ENCODE assay signal across 21 cellular contexts in the genomic region with DNA sequence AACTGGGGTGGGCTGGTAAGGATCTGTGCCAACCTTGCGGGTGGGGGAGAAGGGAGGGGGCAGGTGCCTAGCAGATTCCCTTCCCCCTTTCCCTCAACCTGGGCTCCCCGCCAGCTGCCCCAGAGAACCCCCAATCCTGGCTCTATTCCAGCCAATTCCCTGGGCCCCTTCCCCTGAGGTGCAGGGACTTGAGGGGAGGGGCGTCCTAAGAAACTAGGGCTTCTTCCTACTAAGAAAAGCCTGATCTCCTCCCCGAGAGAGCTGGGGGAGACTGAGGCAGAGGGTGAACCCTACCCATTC. TPM values are rescaled to one million over a fixed set of nuclear protein-coding genes. Genes with fewer than 3 reads are reported as not detected.
DNase-seq lines count a peak whose midpoint lies in the region; TF ChIP-seq lines count a peak whose summit lies in the region.
"Had no signal": no experiment of that assay in that cellular context is flagged by ENCODE, and none has a peak within 500 bp of the region (broad histone marks: within the 10 kb centered on the region; RNA-seq: fewer than 3 reads in every experiment).

No MANE protein-coding gene starts in this region.

- peak overlapping the region; percentile 87 for H3K4me3 Mint-ChIP-seq in nephron progenitor cell
- H3K4me3 Mint-ChIP-seq in chondrocyte (ENCODE audit: unreplicated experiment) = no peak overlapping the region
- H3K4me3 Mint-ChIP-seq: activated CD8-positive, alpha-beta memory T cell treated with anti-CD3 and anti-CD28 coated beads, Interleukin-2, amount 10 ng/mL, durations not matched to agents 7 days and 5 days had no signal

- peak overlapping the region in 2 of 10 experiments; percentile 85 to 88; a peak in 2 of 20 replicates for H3K4me3 ChIP-seq in BLaER1 treated with 17β-estradiol and CSF1 and Interleukin-3, amounts not matched to agents 10 nM and 100 nM
- no peak overlapping the region for H3K4me3 ChIP-seq in HEK293 (ENCODE audit: low read depth, low read length)
- peak overlapping the region; percentile 7 for H3K4me3 ChIP-seq in astrocyte of the spinal cord (ENCODE audit: low read depth, low read length)
- H3K4me3 ChIP-seq: colonic mucosa, suprapubic skin had no signal

- H3K27ac ChIP-seq in BLaER1 treated with 17β-estradiol and CSF1 and Interleukin-3, amounts not matched to agents 10 nM and 100 nM = no peak overlapping the region
- H3K27ac ChIP-seq in HEK293 (ENCODE audit: extremely low read depth, low read depth, low read length) = no peak overlapping the region
- H3K27ac ChIP-seq: colonic mucosa, skin epidermis, suprapubic skin had no signal

- peak overlapping the region in 3 of 11 experiments; percentile 88 to 90 (median 88); a peak in 2 of 22 replicates for H3K9ac ChIP-seq in BLaER1 treated with 17β-estradiol and CSF1 and Interleukin-3, amounts not matched to agents 10 nM and 100 nM

- POLR2A ChIA-PET in HEK293 (lab: Yijun Ruan, JAX) = interaction anchor here (0.6 to 4.7 kb wide), 2 partner anchors 17 to 239 kb away, joined by 3 to 23 read pairs; a partner anchor contains a TSS

- DNase-seq in astrocyte of the spinal cord (ENCODE audit: low read depth, low spot score) = no peak
- DNase-seq in nephron progenitor cell = no peak
- no peak for DNase-seq in T-helper 1 cell
- no peak for DNase-seq in 8988T
- no peak for DNase-seq in HuH-7 (ENCODE audit: low spot score)
- no peak for DNase-seq in chondrocyte (ENCODE audit: low spot score)
- DNase-seq: activated CD4-positive, alpha-beta T cell treated with anti-CD3 and anti-CD28 coated beads for 1 hour; activated CD8-positive, alpha-beta memory T cell treated with anti-CD3 and anti-CD28 coated beads, Interleukin-2, amount 10 ng/mL, durations not matched to agents 7 days and 5 days; activated gamma-delta T cell treated with Interleukin-2 at 50 U/mL for 16 hours; colonic mucosa; erythroblast; HCEC 1CT; mesendoderm; SIG-M5; stimulated activated CD4-positive, alpha-beta T cell treated with anti-CD3 and anti-CD28 coated beads, Interleukin-4, amount 100 ng/mL, for 4 hours had no signal

- CTCF ChIA-PET in HEK293 (lab: Yijun Ruan, JAX) = interaction anchor here (0.5 to 4.5 kb wide), 8 partner anchors 11 to 162 kb away, joined by 3 to 21 read pairs (median 4); a partner anchor contains a TSS

- H3K4me1 Mint-ChIP-seq in nephron progenitor cell (peaks cover 47% of the 10 kb centered on the region), chondrocyte (ENCODE audit: low read depth) (peaks cover 23% of the 10 kb centered on the region)
- H3K4me1 Mint-ChIP-seq: activated CD8-positive, alpha-beta memory T cell treated with anti-CD3 and anti-CD28 coated beads, Interleukin-2, amount 10 ng/mL, durations not matched to agents 7 days and 5 days had no signal

- TF ChIP-seq CTCF in HEK293 (tag by site-specific recombination; IDR thresholded peaks at IDR 0.05) (no peak), astrocyte of the spinal cord (IDR thresholded peaks at IDR 0.05; ENCODE audit: low read depth, low read length) (no peak), nephron progenitor cell (IDR thresholded peaks at IDR 0.05) (no peak), chondrocyte (IDR thresholded peaks at IDR 0.05) (no peak)

- H3K4me1 ChIP-seq in BLaER1 treated with 17β-estradiol and CSF1 and Interleukin-3, amounts not matched to agents 10 nM and 100 nM = peaks cover 19 to 47% (median 40%) of the 10 kb centered on the region in 10 experiments; a peak in 19 of 20 replicates
- H3K4me1 ChIP-seq in HEK293 (ENCODE audit: control insufficient read depth, insufficient read depth, low read length) = peaks cover 21% of the 10 kb centered on the region
- H3K4me1 ChIP-seq: colonic mucosa had no signal

- no peaks in the 10 kb centered on the region for H3K36me3 ChIP-seq in BLaER1 treated with 17β-estradiol and CSF1 and Interleukin-3, amounts not matched to agents 10 nM and 100 nM
- H3K36me3 ChIP-seq in HEK293 (ENCODE audit: control insufficient read depth in 2 of 2, insufficient read depth in 1 of 2, low read length in 2 of 2) = peaks cover 0 to 14% of the 10 kb centered on the region in 2 experiments; a peak in 2 of 3 replicates
- H3K36me3 ChIP-seq: colonic mucosa, suprapubic skin had no signal

- H4K20me1 ChIP-seq in BLaER1 treated with 17β-estradiol and CSF1 and Interleukin-3, amounts not matched to agents 10 nM and 100 nM = peaks cover 0 to 42% (median 20%) of the 10 kb centered on the region in 11 experiments; a peak in 14 of 22 replicates

- no peak overlapping the region for H3K27ac Mint-ChIP-seq in nephron progenitor cell
- H3K27ac Mint-ChIP-seq in chondrocyte (ENCODE audit: unreplicated experiment) = no peak overlapping the region
- H3K27ac Mint-ChIP-seq: activated CD8-positive, alpha-beta memory T cell treated with anti-CD3 and anti-CD28 coated beads, Interleukin-2, amount 10 ng/mL, durations not matched to agents 7 days and 5 days; B cell had no signal

- in situ Hi-C loops in astrocyte of the spinal cord (cut with HindIII; ENCODE audit: low sequenced_read_pairs) = no loop called here

- H3K9me3 ChIP-seq in BLaER1 treated with 17β-estradiol and CSF1 and Interleukin-3, amounts not matched to agents 10 nM and 100 nM (replicated peaks in 1 of 11) = no peaks in the 10 kb centered on the region
- no peaks in the 10 kb centered on the region for H3K9me3 ChIP-seq in HEK293 (ENCODE audit: control insufficient read depth, insufficient read depth, low read depth, low read length)
- H3K9me3 ChIP-seq: colonic mucosa, suprapubic skin had no signal

- H3K36me3 Mint-ChIP-seq in nephron progenitor cell (ENCODE audit: low read depth) = peaks cover 7% of the 10 kb centered on the region
- H3K36me3 Mint-ChIP-seq in chondrocyte (ENCODE audit: low read depth) = no peaks in the 10 kb centered on the region
- H3K36me3 Mint-ChIP-seq: activated CD8-positive, alpha-beta memory T cell treated with anti-CD3 and anti-CD28 coated beads, Interleukin-2, amount 10 ng/mL, durations not matched to agents 7 days and 5 days had no signal

- H3K27me3 ChIP-seq in BLaER1 treated with 17β-estradiol and CSF1 and Interleukin-3, amounts not matched to agents 10 nM and 100 nM = no peaks in the 10 kb centered on the region

- no peaks in the 10 kb centered on the region for H3K9me3 Mint-ChIP-seq in nephron progenitor cell
- H3K9me3 Mint-ChIP-seq in chondrocyte (ENCODE audit: low read depth) = no peaks in the 10 kb centered on the region

- H3K27me3 Mint-ChIP-seq in nephron progenitor cell (ENCODE audit: low read depth, poor library complexity) (peaks cover 22% of the 10 kb centered on the region), chondrocyte (ENCODE audit: low read depth) (peaks cover 7% of the 10 kb centered on the region)

- peak overlapping the region; percentile 88 to 97 (median 92) for H3K4me2 ChIP-seq in BLaER1 treated with 17β-estradiol and CSF1 and Interleukin-3, amounts not matched to agents 10 nM and 100 nM

TF ChIP-seq in HEK293, 187 proteins besides CTCF, POLR2A, EP300 and RAD21:
- TF ChIP-seq GLI4 (tag by site-specific recombination; IDR thresholded peaks at IDR 0.05) (no peak), ZNF274 (IDR thresholded peaks at IDR 0.05; ENCODE audit: low read length) (no peak), ZNF274 (tag by site-specific recombination; IDR thresholded peaks at IDR 0.05; ENCODE audit: borderline replicate concordance) (no peak), ZNF394 (tag by site-specific recombination; IDR thresholded peaks at IDR 0.05; ENCODE audit: borderline replicate concordance) (0 out of 2 replicates have a peak, but pooled peaks have one; percentile 3), GFI1B (tag by site-specific recombination; IDR thresholded peaks at IDR 0.05) (no peak)
- TF ChIP-seq, protein P1, sequence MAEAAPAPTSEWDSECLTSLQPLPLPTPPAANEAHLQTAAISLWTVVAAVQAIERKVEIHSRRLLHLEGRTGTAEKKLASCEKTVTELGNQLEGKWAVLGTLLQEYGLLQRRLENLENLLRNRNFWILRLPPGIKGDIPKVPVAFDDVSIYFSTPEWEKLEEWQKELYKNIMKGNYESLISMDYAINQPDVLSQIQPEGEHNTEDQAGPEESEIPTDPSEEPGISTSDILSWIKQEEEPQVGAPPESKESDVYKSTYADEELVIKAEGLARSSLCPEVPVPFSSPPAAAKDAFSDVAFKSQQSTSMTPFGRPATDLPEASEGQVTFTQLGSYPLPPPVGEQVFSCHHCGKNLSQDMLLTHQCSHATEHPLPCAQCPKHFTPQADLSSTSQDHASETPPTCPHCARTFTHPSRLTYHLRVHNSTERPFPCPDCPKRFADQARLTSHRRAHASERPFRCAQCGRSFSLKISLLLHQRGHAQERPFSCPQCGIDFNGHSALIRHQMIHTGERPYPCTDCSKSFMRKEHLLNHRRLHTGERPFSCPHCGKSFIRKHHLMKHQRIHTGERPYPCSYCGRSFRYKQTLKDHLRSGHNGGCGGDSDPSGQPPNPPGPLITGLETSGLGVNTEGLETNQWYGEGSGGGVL (tag by site-specific recombination; IDR thresholded peaks at IDR 0.05) = peak; percentile 70
- TF ChIP-seq, protein P2, sequence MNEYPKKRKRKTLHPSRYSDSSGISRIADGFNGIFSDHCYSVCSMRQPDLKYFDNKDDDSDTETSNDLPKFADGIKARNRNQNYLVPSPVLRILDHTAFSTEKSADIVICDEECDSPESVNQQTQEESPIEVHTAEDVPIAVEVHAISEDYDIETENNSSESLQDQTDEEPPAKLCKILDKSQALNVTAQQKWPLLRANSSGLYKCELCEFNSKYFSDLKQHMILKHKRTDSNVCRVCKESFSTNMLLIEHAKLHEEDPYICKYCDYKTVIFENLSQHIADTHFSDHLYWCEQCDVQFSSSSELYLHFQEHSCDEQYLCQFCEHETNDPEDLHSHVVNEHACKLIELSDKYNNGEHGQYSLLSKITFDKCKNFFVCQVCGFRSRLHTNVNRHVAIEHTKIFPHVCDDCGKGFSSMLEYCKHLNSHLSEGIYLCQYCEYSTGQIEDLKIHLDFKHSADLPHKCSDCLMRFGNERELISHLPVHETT (tag by site-specific recombination; IDR thresholded peaks at IDR 0.05) = no peak

RNA-seq across cellular contexts. Expression of a gene that starts 1.6 kb away (rescaled TPM):
- 14.8 to 20.6 TPM (median 18.6 TPM) in 3 replicates for total RNA-seq in chondrocyte

RNA-seq across cellular contexts. Expression of a gene that starts 16.9 kb away (rescaled TPM):
- 340 to 401 TPM (median 342 TPM) in 3 replicates for total RNA-seq in chondrocyte

RNA-seq across cellular contexts. Expression of a gene that starts 27.4 kb away (rescaled TPM):
- total RNA-seq in chondrocyte = 1.7 to 2.2 TPM (median 2.0 TPM) in 3 replicates
- total RNA-seq: osteoblast had no signal

RNA-seq across cellular contexts. Expression of a gene that starts 37.4 kb away (rescaled TPM):
- total RNA-seq in chondrocyte = 78.6 to 95.5 TPM (median 84.1 TPM) in 3 replicates

RNA-seq across cellular contexts. Expression of a gene that starts 53.6 kb away (rescaled TPM):
- 0.40 to 0.77 TPM (median 0.77 TPM) in 3 replicates for total RNA-seq in chondrocyte
- total RNA-seq: B cell, osteoblast had no signal
